ENCODE assay signal across 1 cellular context in genomic region chr6:113630365-113630737, GRCh38.
TF ChIP-seq lines count a peak whose summit lies in the region.

No MANE protein-coding gene starts in this region.

TF ChIP-seq in WTC11, 78 proteins besides CTCF, POLR2A, EP300 and RAD21 (continued from another document):
- TF ChIP-seq ZNF512 (CRISPR knock-in tag; IDR thresholded peaks at IDR 0.05; ENCODE audit: borderline replicate concordance) (no peak), EMX1 (CRISPR knock-in tag; IDR thresholded peaks at IDR 0.05) (no peak)
